Comparison of ENCODE assay signal across 1 cellular context in genomic region chr7:84780158-84781124, GRCh38.
TF ChIP-seq lines count a peak whose summit lies in the region.

No MANE protein-coding gene starts in this region.

TF ChIP-seq in GM23338, 12 proteins besides CTCF, POLR2A, EP300 and RAD21 (continued from another document):
- no peak for TF ChIP-seq ETS1 (IDR thresholded peaks at IDR 0.05)
- TF ChIP-seq ZNF114 (CRISPR knock-in tag; IDR thresholded peaks at IDR 0.05): no peak
- TF ChIP-seq CREB1 (CRISPR knock-in tag; IDR thresholded peaks at IDR 0.05; ENCODE audit: low read depth): no peak
- TF ChIP-seq REST (IDR thresholded peaks at IDR 0.05; ENCODE audit: unreplicated experiment): no peak
- no peak for TF ChIP-seq POLR2AphosphoS5 (IDR thresholded peaks at IDR 0.05; ENCODE audit: low read depth)
- no peak for TF ChIP-seq NANOG (IDR thresholded peaks at IDR 0.05; ENCODE audit: borderline replicate concordance)
- no peak for TF ChIP-seq EZH2phosphoT487 (IDR thresholded peaks at IDR 0.05; ENCODE audit: unreplicated experiment)
TF ChIP-seq in GM23338: peak in this region for 0.
